In the genomic region with DNA sequence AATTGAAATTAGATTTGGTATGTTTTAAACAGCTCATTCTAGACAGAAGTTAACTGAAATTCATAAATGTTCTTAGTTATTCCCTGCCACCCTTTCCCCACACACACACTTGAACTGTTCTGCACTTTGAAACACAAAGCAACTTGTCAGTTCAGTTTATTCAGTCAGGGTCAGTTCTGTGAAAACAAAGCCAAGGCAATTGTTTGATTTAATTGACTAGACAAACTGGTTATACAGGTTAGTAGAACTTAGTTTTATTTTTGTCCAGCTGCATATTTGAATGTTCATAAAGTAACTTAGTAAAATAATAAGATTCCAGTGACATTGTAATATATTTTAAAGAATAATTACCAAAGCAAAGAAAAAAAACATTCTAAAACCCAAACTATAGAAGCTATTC, we compare ENCODE assay signal across 14 cellular contexts.
A peak's percentile ranks its signal among the peaks of the same experiment; 100 is the strongest.
DNase-seq lines count a peak whose midpoint lies in the region; ATAC-seq, FAIRE-seq and TF ChIP-seq lines count a peak whose summit lies in the region.
"Had no signal": no experiment of that assay in that cellular context is flagged by ENCODE, and none has a peak within 500 bp of the region (broad histone marks: within the 10 kb centered on the region; RNA-seq: fewer than 3 reads in every experiment).

No MANE protein-coding gene starts in this region.

- H3K4me3 ChIP-seq in keratinocyte (ENCODE audit: control insufficient read depth in 2 of 3, extremely low read depth in 1 of 3, insufficient read depth in 2 of 3, low read depth in 1 of 3, low read length in 3 of 3) (no peak overlapping the region), thyroid gland (replicated peaks in 1 of 3) (peak overlapping the region in 1 of 3 donors; percentile 7), tibial nerve (no peak overlapping the region)
- H3K4me3 ChIP-seq: Peyer's patch had no signal

- H3K27me3 ChIP-seq in keratinocyte (ENCODE audit: control insufficient read depth, extremely low read depth, insufficient read depth, low read length) (no peaks in the 10 kb centered on the region), thyroid gland (no peaks in the 10 kb centered on the region), tibial nerve (no peaks in the 10 kb centered on the region)
- H3K27me3 ChIP-seq: Peyer's patch had no signal

- H3K79me2 ChIP-seq in keratinocyte (ENCODE audit: control insufficient read depth, insufficient read depth, low read length): no peaks in the 10 kb centered on the region

- DNase-seq in NCI-H2196 (lab: John Stamatoyannopoulos, UW; ENCODE audit: unreplicated experiment) (peak; percentile 32), NCI-H2196 treated with DMSO at 0.1 percent for 48 hours (lab: John Stamatoyannopoulos, UW; ENCODE audit: unreplicated experiment) (no peak), NCI-H748 (lab: John Stamatoyannopoulos, UW; ENCODE audit: unreplicated experiment) (peak; percentile 97), keratinocyte (ENCODE audit: low read depth, low spot score) (no peak), thyroid gland (peak; percentile 32 to 38), tibial nerve (ENCODE audit: low spot score in 2 of 2) (no peak)
- no peak for DNase-seq in stimulated activated CD4-positive, alpha-beta T cell treated with anti-CD3 and anti-CD28 coated beads, Interleukin-12 subunit alpha, Interleukin-12 subunit beta, amount 100 ng/mL, for 4 hours
- DNase-seq: activated CD4-positive, alpha-beta T cell treated with anti-CD3 and anti-CD28 coated beads, Interleukin-2, amount 10 ng/mL, durations not matched to agents 7 days and 5 days; Calu3; effector memory CD8-positive, alpha-beta T cell; glutamatergic neuron; Peyer's patch had no signal

- no peak for ATAC-seq in GM18873 (IDR thresholded peaks at IDR 0.05; ENCODE audit: low FRiP score, unreplicated experiment)
- ATAC-seq: effector memory CD8-positive, alpha-beta T cell had no signal

- peak; percentile 67 for FAIRE-seq in keratinocyte (lab: Jason Lieb, UNC)
- FAIRE-seq: urothelium cell line had no signal

- no peaks in the 10 kb centered on the region for H3K36me3 ChIP-seq in keratinocyte (ENCODE audit: control insufficient read depth in 2 of 2, extremely low read depth in 1 of 2, insufficient read depth in 2 of 2, low read length in 2 of 2)
- H3K36me3 ChIP-seq in thyroid gland: no peaks in the 10 kb centered on the region
- H3K36me3 ChIP-seq in tibial nerve: peaks cover 0 to 38% (median 0%) of the 10 kb centered on the region in 3 donors
- H3K36me3 ChIP-seq: Peyer's patch had no signal

- peak overlapping the region; percentile 66 for H3K27ac ChIP-seq in keratinocyte (ENCODE audit: control insufficient read depth, insufficient read depth, low read length)
- peak overlapping the region; percentile 62 to 92 (median 77) for H3K27ac ChIP-seq in thyroid gland
- H3K27ac ChIP-seq in tibial nerve: no peak overlapping the region

- H2AFZ ChIP-seq in keratinocyte (ENCODE audit: control insufficient read depth, low read length): no peak overlapping the region

- TF ChIP-seq POLR2A in thyroid gland (IDR thresholded peaks at IDR 0.05) (no peak), tibial nerve (IDR thresholded peaks at IDR 0.05) (no peak)

- dilution Hi-C loops in keratinocyte (cut with MboI; ENCODE audit: extremely low pct_ligation_motif_present, low sequenced_read_pairs): no loop called here

- TF ChIP-seq CTCF in keratinocyte (optimal IDR thresholded peaks at IDR 0.05 in 1 of 3, IDR thresholded peaks at IDR 0.05 in 1 of 3, conservative IDR thresholded peaks at IDR 0.05 in 1 of 3; ENCODE audit: extremely low read depth in 1 of 3, insufficient read depth in 2 of 3, low read length in 3 of 3): no peak
- TF ChIP-seq CTCF in thyroid gland (IDR thresholded peaks at IDR 0.05): no peak
- no peak for TF ChIP-seq CTCF in tibial nerve (IDR thresholded peaks at IDR 0.05)

- H3K9me3 ChIP-seq in keratinocyte (ENCODE audit: control insufficient read depth, low read depth, low read length) (no peaks in the 10 kb centered on the region), thyroid gland (no peaks in the 10 kb centered on the region), tibial nerve (no peaks in the 10 kb centered on the region)
- H3K9me3 ChIP-seq: Peyer's patch had no signal

- no peaks in the 10 kb centered on the region for H4K20me1 ChIP-seq in keratinocyte (ENCODE audit: control insufficient read depth, extremely low read depth, insufficient read depth, low read length)

- no peak for TF ChIP-seq EP300 in tibial nerve (IDR thresholded peaks at IDR 0.05)

- H3K4me2 ChIP-seq in keratinocyte (ENCODE audit: control insufficient read depth, extremely low read depth, insufficient read depth, low read depth, low read length): peak overlapping the region; percentile 41

- no peaks in the 10 kb centered on the region for H3K9me1 ChIP-seq in keratinocyte (ENCODE audit: control insufficient read depth, extremely low read depth, insufficient read depth, low read length)

- peaks cover 19% of the 10 kb centered on the region for H3K4me1 ChIP-seq in keratinocyte (ENCODE audit: control insufficient read depth, extremely low read depth, insufficient read depth, low read length)
- H3K4me1 ChIP-seq in thyroid gland: peaks cover 22 to 29% of the 10 kb centered on the region in 2 donors
- H3K4me1 ChIP-seq in tibial nerve: no peaks in the 10 kb centered on the region

- H3K9ac ChIP-seq in keratinocyte (ENCODE audit: control insufficient read depth, extremely low read depth, insufficient read depth, low read length): no peak overlapping the region

- intact Hi-C loops in thyroid gland (cut with DNase I): no loop called here

Comparison
In these comparisons a context has a peak if more than half of its experiments do, and no peak if none do; other contexts are left out.
1. DNase-seq: peak in NCI-H2196 (single experiment), NCI-H748 (single experiment) and thyroid gland (2 of 2); none in NCI-H2196 treated with DMSO at 0.1 percent for 48 hours (single experiment), keratinocyte (single experiment), stimulated activated CD4-positive, alpha-beta T cell treated with anti-CD3 and anti-CD28 coated beads, Interleukin-12 subunit alpha, Interleukin-12 subunit beta, amount 100 ng/mL, for 4 hours (single experiment) and tibial nerve (0 of 2).
2. H3K27ac ChIP-seq: peak in keratinocyte (single experiment) and thyroid gland (3 of 3); none in tibial nerve (0 of 4).